Comparison of ENCODE assay signal across 15 cellular contexts in genomic region chr6:161037873-161038228, GRCh38. TPM values are rescaled to one million over a fixed set of nuclear protein-coding genes. Genes with fewer than 3 reads are reported as not detected.
DNase-seq lines count a peak whose midpoint lies in the region; ATAC-seq and TF ChIP-seq lines count a peak whose summit lies in the region.
"Had no signal": no experiment of that assay in that cellular context is flagged by ENCODE, and none has a peak within 500 bp of the region (broad histone marks: within the 10 kb centered on the region; RNA-seq: fewer than 3 reads in every experiment).

No MANE protein-coding gene starts in this region.

- H3K36me3 ChIP-seq in SK-N-SH (replicated peaks in 1 of 2; ENCODE audit: control insufficient read depth in 1 of 2, insufficient read depth in 2 of 2, low read length in 1 of 2) = peaks cover 9 to 23% of the 10 kb centered on the region in 2 experiments
- no peaks in the 10 kb centered on the region for H3K36me3 ChIP-seq in hepatocyte (replicated peaks; ENCODE audit: insufficient read depth, low read depth)
- H3K36me3 ChIP-seq in stomach = peaks cover 0 to 66% (median 42%) of the 10 kb centered on the region in 4 donors
- peaks cover 10% of the 10 kb centered on the region for H3K36me3 ChIP-seq in CD8-positive, alpha-beta memory T cell (ENCODE audit: insufficient read depth, low read length)
- H3K36me3 ChIP-seq: Peyer's patch had no signal

- 88% methylated on average over 2 of the region's 2 CpGs for WGBS in SK-N-SH (ENCODE audit: low lambda C conversion rate)
- WGBS in hepatocyte (ENCODE audit: low lambda C conversion rate, missing lambda C conversion rate) = 97% methylated on average over 2 of the region's 2 CpGs
- 89 to 97% (median 92%) methylated on average over 2 of the region's 2 CpGs for WGBS in stomach, 5 donors

- ATAC-seq in SK-N-SH treated with all-trans-retinoic acid at 6 μM for 48 hours = no peak
- no peak for ATAC-seq in activated T-helper 17 cell treated with anti-CD3 and anti-CD28 coated beads, Interleukin-2, amount 50 U/mL, for 72 hours (replicated peaks)
- no peak for ATAC-seq in HG02840 (IDR thresholded peaks at IDR 0.05; ENCODE audit: low FRiP score, unreplicated experiment)
- no peak for ATAC-seq in HG02571 (IDR thresholded peaks at IDR 0.05; ENCODE audit: unreplicated experiment)

- H2AFZ ChIP-seq in SK-N-SH (ENCODE audit: low read depth) = no peak overlapping the region
- no peak overlapping the region for H2AFZ ChIP-seq in hepatocyte

- H3K79me2 ChIP-seq in SK-N-SH (ENCODE audit: insufficient read depth) (peaks cover 15% of the 10 kb centered on the region), hepatocyte (peaks cover 4% of the 10 kb centered on the region)

- H3K4me2 ChIP-seq in SK-N-SH = peak overlapping the region; percentile 46; the same call in 1 of the 2 replicates
- H3K4me2 ChIP-seq in hepatocyte = no peak overlapping the region
- H3K4me2 ChIP-seq: KMS-11 had no signal

- H3K9me2 ChIP-seq in SK-N-SH (no peaks in the 10 kb centered on the region), hepatocyte (replicated peaks; ENCODE audit: insufficient read depth) (no peaks in the 10 kb centered on the region)

- TF ChIP-seq EP300 in SK-N-SH (IDR thresholded peaks at IDR 0.05; ENCODE audit: borderline replicate concordance in 1 of 2, low read depth in 1 of 2, low read length in 1 of 2) (no peak), stomach (IDR thresholded peaks at IDR 0.05) (no peak)

- no peak; the same call in 1 of the 2 replicates for TF ChIP-seq CTCF in SK-N-SH (IDR thresholded peaks at IDR 0.05)
- no peak for TF ChIP-seq CTCF in hepatocyte (IDR thresholded peaks at IDR 0.05; ENCODE audit: poor library complexity)
- no peak for TF ChIP-seq CTCF in stomach (IDR thresholded peaks at IDR 0.05)

- H3K27ac ChIP-seq in SK-N-SH (ENCODE audit: low read depth in 2 of 2, low read length in 1 of 2) (peak overlapping the region; percentile 50 to 98), hepatocyte (peak overlapping the region; percentile 29), stomach (peak overlapping the region in 3 of 5 donors; percentile 20 to 66 (median 49))
- H3K27ac ChIP-seq in CD8-positive, alpha-beta memory T cell (ENCODE audit: low read depth, low read length) = no peak overlapping the region
- H3K27ac ChIP-seq: KMS-11 had no signal

- H3F3A ChIP-seq in SK-N-SH (replicated peaks; ENCODE audit: insufficient read depth) = peaks cover 29% of the 10 kb centered on the region

- H3K4me1 ChIP-seq in SK-N-SH (ENCODE audit: control insufficient read depth in 1 of 2, insufficient read depth in 2 of 2, low read depth in 1 of 2, low read length in 1 of 2) (peaks cover 9 to 14% of the 10 kb centered on the region in 2 experiments), hepatocyte (ENCODE audit: insufficient read depth) (no peaks in the 10 kb centered on the region), stomach (peaks cover 0 to 27% (median 9%) of the 10 kb centered on the region in 4 donors)
- no peaks in the 10 kb centered on the region for H3K4me1 ChIP-seq in CD8-positive, alpha-beta memory T cell (ENCODE audit: insufficient read depth, low read length)
- H3K4me1 ChIP-seq: Peyer's patch had no signal

- POLR2A ChIA-PET in SK-N-SH (lab: Yijun Ruan, JAX) = no interaction called here
- POLR2A ChIA-PET in CD8-positive, alpha-beta memory T cell (lab: Charles Lee) = no interaction called here

- peak overlapping the region; percentile 48; the same call in 1 of the 2 replicates for H3K9ac ChIP-seq in SK-N-SH
- H3K9ac ChIP-seq: KMS-11 had no signal

- CTCF ChIA-PET in SK-N-SH (lab: Yijun Ruan, JAX) = no interaction called here
- CTCF ChIA-PET in CD8-positive, alpha-beta memory T cell (lab: Charles Lee) = no interaction called here

- H4K20me1 ChIP-seq in SK-N-SH (ENCODE audit: insufficient read depth) (0 out of 2 replicates have a peak, but pooled peaks cover 6% of the 10 kb centered on the region), hepatocyte (ENCODE audit: insufficient read depth, poor library complexity, severe bottlenecking) (no peaks in the 10 kb centered on the region)

- TF ChIP-seq RAD21 in SK-N-SH (IDR thresholded peaks at IDR 0.05; ENCODE audit: low read length) = no peak

- intact Hi-C loops in stomach (cut with DNase I; ENCODE audit: low total_unique reads) = no loop called here

- no peak for TF ChIP-seq POLR2A in stomach (IDR thresholded peaks at IDR 0.05)

- peaks cover 92% of the 10 kb centered on the region for H3K36me3 Mint-ChIP-seq in activated T-helper 17 cell treated with anti-CD3 and anti-CD28 coated beads, Interleukin-2, amount 50 U/mL, for 72 hours (ENCODE audit: low read depth)
- H3K36me3 Mint-ChIP-seq in CD8-positive, alpha-beta memory T cell = peaks cover 5 to 71% (median 21%) of the 10 kb centered on the region in 3 donors

- peak overlapping the region; percentile 87 for H3K27ac Mint-ChIP-seq in activated T-helper 17 cell treated with anti-CD3 and anti-CD28 coated beads, Interleukin-2, amount 50 U/mL, for 72 hours
- peak overlapping the region in 2 of 8 donors; percentile 8 to 64 for H3K27ac Mint-ChIP-seq in CD8-positive, alpha-beta memory T cell
- H3K27ac Mint-ChIP-seq: activated T-helper 2 cell treated with anti-CD3 and anti-CD28 coated beads, Interferon-gamma antibody, Interleukin-2, Interleukin-4, amounts not matched to agents 10 μg/mL and 5 μg/mL and 100 μg/mL, durations not matched to agents 14 hours and 24 hours and 36 hours; CD4-positive, CD25-positive, alpha-beta regulatory T cell; progenitor cell of endocrine pancreas had no signal

- peaks cover 27% of the 10 kb centered on the region for H3K4me1 Mint-ChIP-seq in activated T-helper 17 cell treated with anti-CD3 and anti-CD28 coated beads, Interleukin-2, amount 50 U/mL, for 72 hours
- peaks cover 6 to 37% (median 18%) of the 10 kb centered on the region in 3 donors for H3K4me1 Mint-ChIP-seq in CD8-positive, alpha-beta memory T cell

- peak overlapping the region in 1 of 2 experiments; percentile 1; a peak in 1 of 4 replicates for H3K4me3 ChIP-seq in SK-N-SH (ENCODE audit: low read depth in 2 of 2, low read length in 1 of 2)
- H3K4me3 ChIP-seq in hepatocyte = no peak overlapping the region
- no peak overlapping the region for H3K4me3 ChIP-seq in stomach
- H3K4me3 ChIP-seq in CD8-positive, alpha-beta memory T cell (ENCODE audit: low read length) = no peak overlapping the region
- H3K4me3 ChIP-seq: Peyer's patch had no signal

- H3K27me3 Mint-ChIP-seq in activated T-helper 17 cell treated with anti-CD3 and anti-CD28 coated beads, Interleukin-2, amount 50 U/mL, for 72 hours = no peaks in the 10 kb centered on the region
- no peaks in the 10 kb centered on the region for H3K27me3 Mint-ChIP-seq in CD8-positive, alpha-beta memory T cell
- H3K27me3 Mint-ChIP-seq: CD4-positive, CD25-positive, alpha-beta regulatory T cell; progenitor cell of endocrine pancreas had no signal

- peak overlapping the region; percentile 66 for H3K4me3 Mint-ChIP-seq in activated T-helper 17 cell treated with anti-CD3 and anti-CD28 coated beads, Interleukin-2, amount 50 U/mL, for 72 hours
- H3K4me3 Mint-ChIP-seq in CD8-positive, alpha-beta memory T cell = no peak overlapping the region
- H3K4me3 Mint-ChIP-seq: CD4-positive, CD25-positive, alpha-beta regulatory T cell had no signal

- no peaks in the 10 kb centered on the region for H3K9me3 ChIP-seq in SK-N-SH
- H3K9me3 ChIP-seq in hepatocyte (ENCODE audit: low read depth) = no peaks in the 10 kb centered on the region
- H3K9me3 ChIP-seq in stomach = no peaks in the 10 kb centered on the region
- H3K9me3 ChIP-seq in CD8-positive, alpha-beta memory T cell (ENCODE audit: low read length) = no peaks in the 10 kb centered on the region
- H3K9me3 ChIP-seq: Peyer's patch had no signal

- DNase-seq in SK-N-SH (no peak), hepatocyte (ENCODE audit: low spot score) (no peak), stomach (no peak)
- no peak for DNase-seq in CD8-positive, alpha-beta memory T cell
- DNase-seq: 8988T; CD4-positive, CD25-positive, alpha-beta regulatory T cell; NCI-H1417 treated with DMSO at 0.1 percent for 48 hours; Peyer's patch had no signal

- H3K27me3 ChIP-seq in SK-N-SH (ENCODE audit: insufficient read depth) (no peaks in the 10 kb centered on the region), hepatocyte (no peaks in the 10 kb centered on the region), stomach (no peaks in the 10 kb centered on the region)
- H3K27me3 ChIP-seq in CD8-positive, alpha-beta memory T cell (ENCODE audit: insufficient read depth, low read length, poor library complexity, severe bottlenecking) = no peaks in the 10 kb centered on the region
- H3K27me3 ChIP-seq: Peyer's patch had no signal

- no peaks in the 10 kb centered on the region for H3K9me3 Mint-ChIP-seq in activated T-helper 17 cell treated with anti-CD3 and anti-CD28 coated beads, Interleukin-2, amount 50 U/mL, for 72 hours
- no peaks in the 10 kb centered on the region for H3K9me3 Mint-ChIP-seq in CD8-positive, alpha-beta memory T cell
- H3K9me3 Mint-ChIP-seq: activated T-helper 2 cell treated with anti-CD3 and anti-CD28 coated beads, Interferon-gamma antibody, Interleukin-2, Interleukin-4, amounts not matched to agents 10 μg/mL and 5 μg/mL and 100 μg/mL, durations not matched to agents 14 hours and 24 hours and 36 hours; CD4-positive, CD25-positive, alpha-beta regulatory T cell had no signal

TF ChIP-seq in SK-N-SH, 30 proteins besides CTCF, POLR2A, EP300 and RAD21 (continues in another document):
- TF ChIP-seq TCF12 (IDR thresholded peaks at IDR 0.05) (no peak), RFX5 (IDR thresholded peaks at IDR 0.05; ENCODE audit: low read length) (no peak)

TF ChIP-seq in SK-N-SH treated with all-trans-retinoic acid at 6 μM for 48 hours, 23 proteins besides CTCF, POLR2A, EP300 and RAD21 (continues in another document):
- TF ChIP-seq ZNF565 (CRISPR knock-in tag; conservative IDR thresholded peaks at IDR 0.05; ENCODE audit: low read depth) (no peak), TCF4 (CRISPR knock-in tag; IDR thresholded peaks at IDR 0.05; ENCODE audit: borderline replicate concordance) (no peak), GLIS3 (CRISPR knock-in tag; IDR thresholded peaks at IDR 0.05) (no peak), PPARA (CRISPR knock-in tag; IDR thresholded peaks at IDR 0.05; ENCODE audit: borderline replicate concordance) (no peak), TOX (CRISPR knock-in tag; IDR thresholded peaks at IDR 0.05; ENCODE audit: borderline replicate concordance) (no peak), RARB (CRISPR knock-in tag; IDR thresholded peaks at IDR 0.05) (no peak)

RNA-seq across cellular contexts. Expression of gene MAP3K4, which starts 46.3 kb away (rescaled TPM):
- polyA plus RNA-seq in SK-N-SH (2012; rRNA removed) (6.8 and 7.1 TPM in 2 replicates), hepatocyte (10.9 and 13.8 TPM in 2 replicates), stomach (10 to 100 TPM in 1 of 3 donors, 1 to 10 TPM in 2; 7.3 to 12.6 (median 7.8) TPM)
- polyA plus RNA-seq in SK-N-SH (2012; cell fraction: cytosol; rRNA removed) = 6.1 and 7.1 TPM in 2 replicates
- polyA plus RNA-seq in SK-N-SH (2012; cell fraction: nucleus; rRNA removed) = 21.1 and 27.5 TPM in 2 replicates
- 10 to 100 TPM; 76.1 to 97.9 TPM for total RNA-seq in activated T-helper 17 cell treated with anti-CD3 and anti-CD28 coated beads, Interleukin-2, amount 50 U/mL, for 72 hours
- total RNA-seq in hepatocyte (18.1 and 21.5 TPM in 2 replicates), stomach (100 to 1,000 TPM in 1 of 5 donors, 10 to 100 TPM in 4; 17.2 to 598 (median 45.5) TPM)
- 10 to 100 TPM; 43.5 to 46.2 TPM for total RNA-seq in CD8-positive, alpha-beta memory T cell
- polyA plus RNA-seq in CD8-positive, alpha-beta memory T cell = 13.0 TPM
